Comparison of ENCODE assay signal across 25 cellular contexts in the genomic region with DNA sequence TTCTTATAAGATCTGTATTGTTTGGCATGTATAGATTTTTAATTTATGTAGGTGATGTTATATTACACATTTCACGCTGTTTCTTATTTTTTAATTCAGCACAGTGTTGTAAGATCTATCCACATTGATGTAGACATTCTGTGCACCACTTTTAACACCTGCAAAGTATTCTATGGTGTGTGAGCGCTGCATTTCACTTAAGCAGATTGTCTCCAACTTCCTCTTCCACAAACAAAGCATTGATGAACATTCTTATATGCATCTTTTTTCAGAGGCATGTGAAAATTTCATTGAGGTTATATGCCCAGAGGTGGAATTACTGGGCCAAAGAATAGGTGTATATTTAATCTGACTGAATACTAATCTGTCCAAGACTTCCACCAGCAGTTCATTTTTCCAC. TPM values are rescaled to one million over a fixed set of nuclear protein-coding genes. Genes with fewer than 3 reads are reported as not detected.
"Had no signal": no experiment of that assay in that cellular context is flagged by ENCODE, and none has a peak within 500 bp of the region (broad histone marks: within the 10 kb centered on the region; RNA-seq: fewer than 3 reads in every experiment).

No MANE protein-coding gene starts in this region.

- H3K79me2 ChIP-seq: hepatocyte had no signal

- H2AFZ ChIP-seq: hepatocyte had no signal

- H3K27me3 Mint-ChIP-seq: activated naive CD4-positive, alpha-beta T cell treated with anti-CD3 and anti-CD28 coated beads, Interleukin-2, amount 50 U/mL, for 24 hours; progenitor cell of endocrine pancreas; T-helper 17 cell had no signal

- ATAC-seq: activated T-cell treated with anti-CD3 and anti-CD28 coated beads, Interleukin-2, amount 50 U/mL, for 72 hours; foreskin keratinocyte; left lung; natural killer cell; T-helper 17 cell had no signal

- H3K27ac Mint-ChIP-seq: activated CD4-positive, alpha-beta memory T cell treated with anti-CD3 and anti-CD28 coated beads, Interleukin-2, amount 10 ng/mL, durations not matched to agents 7 days and 5 days; activated naive CD4-positive, alpha-beta T cell treated with anti-CD3 and anti-CD28 coated beads, Interleukin-2, amount 50 U/mL, for 24 hours; activated T-cell treated with anti-CD3 and anti-CD28 coated beads, Interleukin-2, amount 50 U/mL, for 72 hours; immature natural killer cell; natural killer cell; progenitor cell of endocrine pancreas; T-helper 17 cell had no signal

- H3K4me1 Mint-ChIP-seq: immature natural killer cell, natural killer cell had no signal

- H3K4me3 Mint-ChIP-seq: activated CD4-positive, alpha-beta memory T cell treated with anti-CD3 and anti-CD28 coated beads, Interleukin-2, amount 10 ng/mL, durations not matched to agents 7 days and 5 days; activated naive CD4-positive, alpha-beta T cell treated with anti-CD3 and anti-CD28 coated beads, Interleukin-2, amount 50 U/mL, for 24 hours; activated T-cell treated with anti-CD3 and anti-CD28 coated beads, Interleukin-2, amount 50 U/mL, for 72 hours; central memory CD8-positive, alpha-beta T cell; immature natural killer cell; natural killer cell; T-helper 17 cell had no signal

- H3K9me3 Mint-ChIP-seq: activated CD4-positive, alpha-beta memory T cell treated with anti-CD3 and anti-CD28 coated beads, Interleukin-2, amount 10 ng/mL, durations not matched to agents 7 days and 5 days; activated naive CD4-positive, alpha-beta T cell treated with anti-CD3 and anti-CD28 coated beads, Interleukin-2, amount 50 U/mL, for 24 hours; activated T-cell treated with anti-CD3 and anti-CD28 coated beads, Interleukin-2, amount 50 U/mL, for 72 hours; central memory CD8-positive, alpha-beta T cell; immature natural killer cell; natural killer cell had no signal

- H3K9me3 ChIP-seq: thyroid gland had no signal

- H3K27ac ChIP-seq: foreskin keratinocyte, hepatocyte, left lung, thyroid gland had no signal

- H3K27me3 ChIP-seq: foreskin keratinocyte, hepatocyte, thyroid gland had no signal

- H3K36me3 ChIP-seq: left lung, thyroid gland had no signal

- H3K4me2 ChIP-seq: hepatocyte had no signal

- H3K4me3 ChIP-seq: hepatocyte, left lung, lung, thyroid gland had no signal

- DNase-seq: activated CD4-positive, alpha-beta memory T cell treated with anti-CD3 and anti-CD28 coated beads, Interleukin-2, amount 10 ng/mL, durations not matched to agents 7 days and 5 days; activated CD4-positive, alpha-beta T cell treated with anti-CD3 and anti-CD28 coated beads for 4 hours; activated CD4-positive, CD25-positive, alpha-beta regulatory T cell; activated gamma-delta T cell treated with Interleukin-2 at 50 U/mL for 16 hours; activated T-cell treated with anti-CD3 and anti-CD28 coated beads, Interleukin-2, amount 50 U/mL, for 72 hours; effector memory CD4-positive, alpha-beta T cell; foreskin keratinocyte; immature natural killer cell; left lung; natural killer cell; stimulated activated CD4-positive, alpha-beta T cell treated with anti-CD3 and anti-CD28 coated beads, Interleukin-4, amount 100 ng/mL, for 1 hour; stimulated activated naive CD4-positive, alpha-beta T cell treated with Interleukin-2 at 50 U/mL for 16 hours; substantia nigra; T-helper 17 cell; thyroid gland had no signal

- H3K36me3 Mint-ChIP-seq: activated naive CD4-positive, alpha-beta T cell treated with anti-CD3 and anti-CD28 coated beads, Interleukin-2, amount 50 U/mL, for 24 hours; immature natural killer cell; natural killer cell had no signal

RNA-seq across cellular contexts. Expression of gene POU2AF1, which starts 3.4 kb away (rescaled TPM):
- total RNA-seq: astrocyte, dermis microvascular lymphatic vessel endothelial cell, foreskin keratinocyte, glomerular endothelial cell, kidney epithelial cell, osteocyte had no signal
- polyA plus RNA-seq: foreskin keratinocyte had no signal
